In the genomic region with DNA sequence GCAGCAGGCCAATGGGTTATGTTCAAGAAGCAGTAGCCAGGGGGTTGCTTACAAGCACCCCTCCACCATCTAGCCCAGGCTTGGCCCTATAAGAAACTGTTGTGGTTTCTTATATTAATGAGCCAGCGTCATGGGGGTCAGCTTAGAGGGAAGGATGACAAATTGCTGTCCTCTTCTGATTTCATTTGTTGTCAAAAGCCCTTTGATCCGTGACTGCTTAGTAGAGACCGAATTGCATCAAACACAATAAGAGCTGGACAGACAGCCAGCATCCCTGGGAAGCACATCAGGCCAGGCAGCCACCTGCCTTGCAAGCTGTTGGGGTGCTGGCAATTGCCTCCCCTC, we compare ENCODE assay signal across 24 cellular contexts.
DNase-seq lines count a peak whose midpoint lies in the region; ATAC-seq and TF ChIP-seq lines count a peak whose summit lies in the region.
"Had no signal": no experiment of that assay in that cellular context is flagged by ENCODE, and none has a peak within 500 bp of the region (broad histone marks: within the 10 kb centered on the region; RNA-seq: fewer than 3 reads in every experiment).

No MANE protein-coding gene starts in this region.

- H3K36me3 ChIP-seq in GM06990 (ENCODE audit: control insufficient read depth, insufficient read depth, low read length) = no peaks in the 10 kb centered on the region
- H3K36me3 ChIP-seq: SJCRH30 had no signal

- H3K4me1 Mint-ChIP-seq in stimulated activated memory B cell treated with anti-CD40 and anti-IgM and Interleukin-4, amounts not matched to agents 10 μg/mL and 1 μg/mL and 100 μg/mL, for 72 hours = peaks cover 13% of the 10 kb centered on the region
- peaks cover 0 to 6% of the 10 kb centered on the region in 2 donors for H3K4me1 Mint-ChIP-seq in immature natural killer cell
- H3K4me1 Mint-ChIP-seq: B cell had no signal

- peak overlapping the region; percentile 27 for H3K27ac Mint-ChIP-seq in stimulated activated memory B cell treated with anti-CD40 and anti-IgM and Interleukin-4, amounts not matched to agents 10 μg/mL and 1 μg/mL and 100 μg/mL, for 72 hours
- H3K27ac Mint-ChIP-seq in immature natural killer cell = no peak overlapping the region
- H3K27ac Mint-ChIP-seq: B cell; CD8-positive, alpha-beta T cell had no signal

- TF ChIP-seq CTCF in GM06990 (IDR thresholded peaks at IDR 0.05; ENCODE audit: insufficient read depth, low read length, poor library complexity, severe bottlenecking) = no peak

- peak; percentile 84 for ATAC-seq in stimulated activated memory B cell treated with anti-CD40 and anti-IgM and Interleukin-4, amounts not matched to agents 10 μg/mL and 1 μg/mL and 100 μg/mL, for 72 hours
- ATAC-seq in GM18861 (IDR thresholded peaks at IDR 0.05; ENCODE audit: unreplicated experiment) = no peak
- ATAC-seq: CD8-positive, alpha-beta T cell; Right ventricle myocardium inferior had no signal

- no peaks in the 10 kb centered on the region for H3K27me3 Mint-ChIP-seq in stimulated activated memory B cell treated with anti-CD40 and anti-IgM and Interleukin-4, amounts not matched to agents 10 μg/mL and 1 μg/mL and 100 μg/mL, for 72 hours
- H3K27me3 Mint-ChIP-seq in immature natural killer cell (ENCODE audit: low read depth in 3 of 3) = peaks cover 0 to 5% (median 5%) of the 10 kb centered on the region in 3 donors
- H3K27me3 Mint-ChIP-seq: B cell had no signal

- DNase-seq in GM06990 (ENCODE audit: extremely low read depth, insufficient read length) (peak; percentile 13), NCI-H1092 treated with DMSO at 0.1 percent for 48 hours (lab: John Stamatoyannopoulos, UW) (peak; percentile 49), kidney tubule cell (ENCODE audit: low spot score) (peak; percentile 21), NCI-H446 treated with DMSO at 0.1 percent for 48 hours (lab: John Stamatoyannopoulos, UW) (no peak), immature natural killer cell (no peak)
- DNase-seq: Calu3; CD8-positive, alpha-beta T cell; DMS79 treated with DMSO at 0.1 percent for 48 hours; GF-D8; IMR-90; KG1; NCI-H1048; NCI-H1436; NCI-H1930; NCI-H2107; NCI-H446; NCI-H526 treated with DMSO at 0.1 percent for 48 hours; NK-92 treated with Interleukin-12 subunit alpha and Interleukin-12 subunit beta, amount 100 ng/mL, for 24 hours; PC-9; SJCRH30 had no signal

- H3K9me3 Mint-ChIP-seq in stimulated activated memory B cell treated with anti-CD40 and anti-IgM and Interleukin-4, amounts not matched to agents 10 μg/mL and 1 μg/mL and 100 μg/mL, for 72 hours = peaks cover 14% of the 10 kb centered on the region
- H3K9me3 Mint-ChIP-seq in immature natural killer cell = peaks cover 3 to 18% (median 7%) of the 10 kb centered on the region in 6 donors

- peaks cover 11% of the 10 kb centered on the region for H3K36me3 Mint-ChIP-seq in stimulated activated memory B cell treated with anti-CD40 and anti-IgM and Interleukin-4, amounts not matched to agents 10 μg/mL and 1 μg/mL and 100 μg/mL, for 72 hours
- H3K36me3 Mint-ChIP-seq in immature natural killer cell = peaks cover 0 to 24% (median 13%) of the 10 kb centered on the region in 3 donors
- H3K36me3 Mint-ChIP-seq: CD8-positive, alpha-beta T cell had no signal

- H3K4me3 ChIP-seq in GM06990 (replicated peaks; ENCODE audit: low read depth, low read length) = no peak overlapping the region
- H3K4me3 ChIP-seq: PC-9, SJCRH30 had no signal

- H3K27me3 ChIP-seq in GM06990 (replicated peaks; ENCODE audit: control insufficient read depth, insufficient read depth, low read length) = no peaks in the 10 kb centered on the region; the same call in 1 of the 2 replicates
- H3K27me3 ChIP-seq: SJCRH30 had no signal

- H3K4me3 Mint-ChIP-seq in stimulated activated memory B cell treated with anti-CD40 and anti-IgM and Interleukin-4, amounts not matched to agents 10 μg/mL and 1 μg/mL and 100 μg/mL, for 72 hours = no peak overlapping the region
- H3K4me3 Mint-ChIP-seq in immature natural killer cell = no peak overlapping the region
- H3K4me3 Mint-ChIP-seq: B cell; CD8-positive, alpha-beta T cell had no signal

Comparison
In these comparisons a context has a peak if more than half of its experiments do, and no peak if none do; other contexts are left out.
1. DNase-seq: peak in GM06990 (single experiment), NCI-H1092 treated with DMSO at 0.1 percent for 48 hours (single experiment) and kidney tubule cell (single experiment); none in NCI-H446 treated with DMSO at 0.1 percent for 48 hours (single experiment) and immature natural killer cell (0 of 3).